Comparison of ENCODE assay signal across 8 cellular contexts in the genomic region with DNA sequence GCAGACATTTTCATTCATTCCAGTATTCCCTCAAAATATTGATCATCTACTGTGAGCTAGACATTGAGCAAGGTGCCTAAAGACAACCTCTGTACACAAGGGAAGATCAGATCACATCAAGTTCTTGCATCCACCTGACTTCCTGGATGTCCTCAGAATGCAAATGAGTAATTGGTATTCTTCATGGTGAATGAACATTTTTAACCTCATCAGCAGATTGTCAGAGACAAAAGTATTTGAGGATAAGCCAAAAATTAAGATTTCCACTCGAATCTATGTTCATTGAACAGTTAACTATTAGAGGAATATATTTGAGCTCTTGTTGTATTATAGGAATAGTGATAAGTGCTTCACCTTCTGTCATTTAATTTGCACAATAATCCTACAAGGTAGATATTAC. TPM values are rescaled to one million over a fixed set of nuclear protein-coding genes. Genes with fewer than 3 reads are reported as not detected.
DNase-seq lines count a peak whose midpoint lies in the region; TF ChIP-seq lines count a peak whose summit lies in the region.

No MANE protein-coding gene starts in this region.

- intact Hi-C loops in dorsolateral prefrontal cortex (cut with DNase I) = no loop called here

- peak overlapping the region; percentile 93 for H3K4me3 Mint-ChIP-seq in neural crest cell

- TF ChIP-seq CTCF in DOHH2 (IDR thresholded peaks at IDR 0.05; ENCODE audit: low read depth, low read length, poor library complexity, severe bottlenecking) (no peak), NB4 (IDR thresholded peaks at IDR 0.05; ENCODE audit: low read depth, low read length) (no peak), dorsolateral prefrontal cortex (IDR thresholded peaks at IDR 0.05 in 54 of 56, conservative IDR thresholded peaks at IDR 0.05 in 2 of 56; ENCODE audit: low read depth in 1 of 56, partially characterized antibody in 56 of 56) (no peak), neural crest cell (conservative IDR thresholded peaks at IDR 0.05) (no peak)

- no peaks in the 10 kb centered on the region for H3K9me3 Mint-ChIP-seq in neural crest cell

- H3K4me3 ChIP-seq in DOHH2 (ENCODE audit: low read length) = peak overlapping the region; percentile 88
- peak overlapping the region; percentile 93 for H3K4me3 ChIP-seq in NB4 (ENCODE audit: low read depth, low read length)
- peak overlapping the region in 52 of 59 donors; percentile 62 to 96 (median 82) for H3K4me3 ChIP-seq in dorsolateral prefrontal cortex

- H3K4me1 ChIP-seq in DOHH2 (ENCODE audit: control insufficient read depth, low read length) = peaks cover 23% of the 10 kb centered on the region

- no peaks in the 10 kb centered on the region for H3K9me3 ChIP-seq in DOHH2 (ENCODE audit: control insufficient read depth, insufficient read depth, low read length)

- no peak overlapping the region for H3K27ac Mint-ChIP-seq in neural crest cell (ENCODE audit: unreplicated experiment)

- H3K4me2 ChIP-seq in DOHH2 (ENCODE audit: low read length) = peak overlapping the region; percentile 91

- peak; percentile 1 for DNase-seq in NB4 (ENCODE audit: low read depth)
- no peak for DNase-seq in dorsolateral prefrontal cortex
- DNase-seq in neural crest cell (ENCODE audit: low read depth, low spot score) = no peak
- no peak for DNase-seq in T-helper 9 cell
- no peak for DNase-seq in cerebellar nuclear complex (lab: John Stamatoyannopoulos, UW)
- no peak for DNase-seq in DMS79 (lab: John Stamatoyannopoulos, UW)
- DNase-seq in NCI-H1436 treated with DMSO at 0.1 percent for 48 hours (lab: John Stamatoyannopoulos, UW) = no peak

- peaks cover 26% of the 10 kb centered on the region for H3K36me3 Mint-ChIP-seq in neural crest cell (ENCODE audit: low read depth)

- H3K9me2 ChIP-seq in DOHH2 (replicated peaks; ENCODE audit: control insufficient read depth, low read length) = no peaks in the 10 kb centered on the region

- TF ChIP-seq POLR2A in NB4 (IDR thresholded peaks at IDR 0.05; ENCODE audit: extremely low read depth, insufficient read length) = no peak

- H3K27ac ChIP-seq in DOHH2 (ENCODE audit: low read depth, low read length) (no peak overlapping the region; the same call in 1 of the 2 replicates), dorsolateral prefrontal cortex (peak overlapping the region in 2 of 59 donors; percentile 87 to 89)

- H3K79me2 ChIP-seq in DOHH2 (ENCODE audit: control insufficient read depth, low read length) = peaks cover 53% of the 10 kb centered on the region

- H3K4me1 Mint-ChIP-seq in neural crest cell = peaks cover 41% of the 10 kb centered on the region

- H3K36me3 ChIP-seq in DOHH2 (ENCODE audit: control insufficient read depth, low read length) = peaks cover 51% of the 10 kb centered on the region

- H4K20me1 ChIP-seq in DOHH2 (ENCODE audit: control insufficient read depth, insufficient read depth, low read depth, low read length) = no peaks in the 10 kb centered on the region

- H3F3A ChIP-seq in DOHH2 (ENCODE audit: control insufficient read depth, insufficient read depth) = no peaks in the 10 kb centered on the region

- H3K27me3 Mint-ChIP-seq in neural crest cell (ENCODE audit: low read depth) = no peaks in the 10 kb centered on the region

- H3K27me3 ChIP-seq in DOHH2 (ENCODE audit: control insufficient read depth, low read length) (no peaks in the 10 kb centered on the region), dorsolateral prefrontal cortex (no peaks in the 10 kb centered on the region)

RNA-seq across cellular contexts. Expression of gene SMARCAD1, which starts 1.3 kb away (rescaled TPM):
- 10 to 100 TPM; 21.5 to 41.8 (median 31.9) TPM for total RNA-seq in dorsolateral prefrontal cortex
- total RNA-seq in neural crest cell = 57.7 and 60.8 TPM in 2 replicates
